20 cellular contexts compared by ENCODE assay signal in the genomic region with DNA sequence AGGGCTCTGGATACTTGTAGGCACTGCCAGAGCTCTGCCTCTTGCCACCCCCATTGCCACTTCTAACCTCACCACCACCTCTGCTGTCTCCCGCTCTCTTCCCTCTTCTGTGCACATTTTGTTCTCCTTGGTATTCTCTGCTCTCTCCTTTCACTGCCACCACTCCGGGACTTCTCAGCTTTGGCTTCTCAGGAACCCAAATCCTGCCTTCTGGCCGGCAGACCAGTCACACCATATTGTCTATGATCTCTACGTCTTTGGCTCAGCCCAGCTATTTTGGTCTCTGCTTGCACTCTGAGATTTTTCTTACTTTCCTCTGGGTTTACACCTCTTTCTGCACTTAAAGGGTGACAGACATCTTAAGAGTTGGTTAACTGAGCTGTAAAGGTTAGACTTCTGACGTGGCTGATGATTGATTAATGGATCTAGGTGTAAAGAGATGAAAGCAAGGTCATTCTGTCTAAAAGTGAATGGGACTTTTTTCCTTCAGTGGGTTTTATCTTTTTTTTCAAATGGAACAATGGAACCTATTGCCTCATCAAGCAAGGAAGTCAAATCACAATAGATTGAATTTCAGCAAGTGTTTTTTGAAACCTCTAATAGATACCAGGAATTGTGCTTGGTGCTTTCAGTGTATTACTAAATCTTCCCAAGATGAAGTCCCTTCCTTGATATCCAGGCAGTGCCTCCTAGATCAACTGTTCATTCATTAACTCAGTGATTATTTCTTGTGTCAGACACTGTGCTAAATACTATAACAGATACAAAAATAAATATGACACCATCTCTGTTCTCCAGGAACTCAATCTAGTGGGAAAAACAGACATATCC. TPM values are rescaled to one million over a fixed set of nuclear protein-coding genes. Genes with fewer than 3 reads are reported as not detected.
A peak's percentile ranks its signal among the peaks of the same experiment; 100 is the strongest.
DNase-seq lines count a peak whose midpoint lies in the region; ATAC-seq, FAIRE-seq and TF ChIP-seq lines count a peak whose summit lies in the region.
"Had no signal": no experiment of that assay in that cellular context is flagged by ENCODE, and none has a peak within 500 bp of the region (broad histone marks: within the 10 kb centered on the region; RNA-seq: fewer than 3 reads in every experiment).

No MANE protein-coding gene starts in this region.

- no peak overlapping the region for H4K5ac ChIP-seq in H9 (ENCODE audit: insufficient read length, low read depth, low read length)

- peaks cover 2% of the 10 kb centered on the region; the same call in 1 of the 2 replicates for H3K27me3 Mint-ChIP-seq in H9 (ENCODE audit: low read depth)
- H3K27me3 Mint-ChIP-seq in immature natural killer cell (ENCODE audit: low read depth in 3 of 3): peaks cover 0 to 6% (median 4%) of the 10 kb centered on the region in 3 donors

- no peak overlapping the region for H4K91ac ChIP-seq in H9 (ENCODE audit: insufficient read length, low read depth, low read length)

- H3K4me2 ChIP-seq in A549 (0 out of 3 replicates have a peak overlapping the region, but pooled peaks have one; percentile 5), H9 (ENCODE audit: insufficient read depth, insufficient read length, low read length) (no peak overlapping the region)

- FAIRE-seq in A549 (lab: Jason Lieb, UNC): no peak

- no peak overlapping the region for H3K56ac ChIP-seq in H9 (ENCODE audit: insufficient read length, low read depth, low read length)

- H3K27ac ChIP-seq in A549 (peak overlapping the region in 1 of 2 experiments; percentile 67; a peak in 4 of 6 replicates), H9 (ENCODE audit: insufficient read length, low read depth, low read length) (no peak overlapping the region)
- H3K27ac ChIP-seq: Peyer's patch had no signal

- no peak overlapping the region for H2BK20ac ChIP-seq in H9 (ENCODE audit: low read depth, low read length, poor library complexity, severe bottlenecking)

- 0 out of 2 replicates have a peak overlapping the region, but pooled peaks have one; percentile 40 for H3K14ac ChIP-seq in H9 (ENCODE audit: insufficient read depth, low read length)

- H3K23ac ChIP-seq in H9 (ENCODE audit: insufficient read length, low read depth, low read length): no peak overlapping the region

- no peak overlapping the region for H2BK5ac ChIP-seq in H9 (ENCODE audit: insufficient read length, low read length)

- peaks cover 0 to 9% (median 5%) of the 10 kb centered on the region in 3 experiments; a peak in 4 of 7 replicates for H3K36me3 Mint-ChIP-seq in H9 (ENCODE audit: insufficient read depth in 1 of 3, low read depth in 3 of 3)
- H3K36me3 Mint-ChIP-seq in immature natural killer cell: peaks cover 0 to 14% (median 4%) of the 10 kb centered on the region in 3 donors

- H3K18ac ChIP-seq in H9 (ENCODE audit: insufficient read length, low read depth, low read length): no peak overlapping the region

- no peak overlapping the region for H2BK15ac ChIP-seq in H9 (ENCODE audit: low read depth, low read length)

- no peak overlapping the region for H3T11ph ChIP-seq in H9 (ENCODE audit: low read length)

- H3K4me3 Mint-ChIP-seq in H9 (no peak overlapping the region), immature natural killer cell (no peak overlapping the region)
- H3K4me3 Mint-ChIP-seq: CD8-positive, alpha-beta memory T cell; IgD-negative memory B cell had no signal

- H3K23me2 ChIP-seq in H9 (ENCODE audit: insufficient read length, low read depth, low read length, poor library complexity, severe bottlenecking): no peaks in the 10 kb centered on the region

- TF ChIP-seq RAD21 in A549 (conservative IDR thresholded peaks at IDR 0.05 in 1 of 2, IDR thresholded peaks at IDR 0.05 in 1 of 2): no peak

- no peaks in the 10 kb centered on the region for H3K79me1 ChIP-seq in H9 (ENCODE audit: insufficient read depth, low read depth, low read length, poor library complexity, severe bottlenecking)

- H2AFZ ChIP-seq in H9 (ENCODE audit: low read length): no peak overlapping the region

- POLR2A ChIA-PET in A549 (lab: Yijun Ruan, JAX): no interaction called here

- DNase-seq in A549 (ENCODE audit: low read depth in 1 of 2, low spot score in 1 of 2): no peak
- DNase-seq in H9: no peak
- peak; percentile 70 for DNase-seq in cerebellum (ENCODE audit: low spot score)
- DNase-seq in immature natural killer cell: peak in 2 of 3 donors; percentile 2 to 20
- DNase-seq in stimulated activated CD4-positive, alpha-beta T cell treated with anti-CD3 and anti-CD28 coated beads, Interleukin-4, amount 100 ng/mL, for 4 hours: no peak
- DNase-seq in ecto neural progenitor cell (ENCODE audit: low spot score): no peak
- DNase-seq: ACHN; CD8-positive, alpha-beta memory T cell; H7; MM.1S; NCI-H1092 treated with DMSO at 0.1 percent for 48 hours; NCI-H2081; NCI-H510A; NCI-H748 treated with DMSO at 0.1 percent for 48 hours; NK-92 treated with Interleukin-12 subunit alpha and Interleukin-12 subunit beta, amount 100 ng/mL, for 24 hours; Peyer's patch; Right ventricle myocardium superior had no signal

- H2AK5ac ChIP-seq in H9 (ENCODE audit: insufficient read length, low read length): no peak overlapping the region

- CTCF ChIA-PET in A549 (lab: Yijun Ruan, JAX): interaction anchor here (0.6 to 4.0 kb wide), 8 partner anchors 9 to 135 kb away, joined by 3 to 17 read pairs (median 4); a partner anchor contains a TSS

- peaks cover 0 to 3% of the 10 kb centered on the region in 2 experiments; a peak in 2 of 5 replicates for H3K9me3 Mint-ChIP-seq in H9
- no peaks in the 10 kb centered on the region for H3K9me3 Mint-ChIP-seq in immature natural killer cell
- H3K9me3 Mint-ChIP-seq: CD8-positive, alpha-beta memory T cell; IgD-negative memory B cell had no signal

- H4K8ac ChIP-seq in H9 (replicated peaks; ENCODE audit: insufficient read length, low read depth, low read length): no peak overlapping the region

- no peaks in the 10 kb centered on the region for H3K27me3 ChIP-seq in H9 (ENCODE audit: insufficient read depth, low read length)
- H3K27me3 ChIP-seq: Peyer's patch had no signal

- no peak overlapping the region for H3K4me3 ChIP-seq in A549
- H3K4me3 ChIP-seq: Peyer's patch had no signal

- H2BK120ac ChIP-seq in H9 (ENCODE audit: low read depth, low read length, poor library complexity, severe bottlenecking): no peak overlapping the region

- no peak for TF ChIP-seq POLR2A in A549 (IDR thresholded peaks at IDR 0.05; ENCODE audit: low read length)

- H3K9me3 ChIP-seq in A549 (no peaks in the 10 kb centered on the region), H9 (ENCODE audit: control insufficient read depth, low read depth, low read length) (no peaks in the 10 kb centered on the region)
- H3K9me3 ChIP-seq: Peyer's patch had no signal

- H2BK12ac ChIP-seq in H9 (ENCODE audit: insufficient read length, low read depth, low read length): no peak overlapping the region

- ATAC-seq in A549 (no peak), GM18517 (IDR thresholded peaks at IDR 0.05; ENCODE audit: unreplicated experiment) (no peak)

- 78% methylated on average over 5 of the region's 5 CpGs for WGBS in A549 (ENCODE audit: missing lambda C conversion rate)
- no CpG with 5 or more reads among the region's 5 CpGs for WGBS in H9 (ENCODE audit: extremely low coverage, insufficient read length, low lambda C conversion rate)

- H3K4me1 Mint-ChIP-seq in H9: peaks cover 15 to 17% of the 10 kb centered on the region in 2 experiments
- H3K4me1 Mint-ChIP-seq in immature natural killer cell: peaks cover 12 to 22% of the 10 kb centered on the region in 2 donors

- TF ChIP-seq CTCF in A549 (IDR thresholded peaks at IDR 0.05): no peak
- no peak for TF ChIP-seq CTCF in H9 (conservative IDR thresholded peaks at IDR 0.05)

- no peak overlapping the region for H3K9ac ChIP-seq in H9 (ENCODE audit: extremely low read depth, insufficient read length, low read length)

- H3K27ac Mint-ChIP-seq in H9 (peak overlapping the region in 1 of 3 experiments; percentile 33; a peak in 2 of 7 replicates), immature natural killer cell (peak overlapping the region in 5 of 6 donors; percentile 10 to 77 (median 31))
- H3K27ac Mint-ChIP-seq: IgD-negative memory B cell had no signal

- H3K4me1 ChIP-seq in A549: peaks cover 32% of the 10 kb centered on the region
- H3K4me1 ChIP-seq in H9 (ENCODE audit: insufficient read depth, low read length): peaks cover 8% of the 10 kb centered on the region; the same call in 1 of the 2 replicates
- H3K4me1 ChIP-seq: Peyer's patch had no signal

- H3K79me2 ChIP-seq in H9 (ENCODE audit: insufficient read depth, low read length): no peaks in the 10 kb centered on the region

- TF ChIP-seq EP300 in A549 (IDR thresholded peaks at IDR 0.05): no peak

- H3K4ac ChIP-seq in H9 (ENCODE audit: low read depth, low read length): no peak overlapping the region

- no peaks in the 10 kb centered on the region for H4K20me1 ChIP-seq in H9 (ENCODE audit: control insufficient read depth, insufficient read depth, insufficient read length)

RNA-seq across cellular contexts. Expression of a gene that starts 13.8 kb away (rescaled TPM):
- polyA plus RNA-seq in A549 (2011; rRNA removed) (21.3 and 22.7 TPM in 2 replicates), A549 (2017; fragmentation: RNase III; extraction: RNeasy Plus Mini Kit Qiagen cat#74134 plus additional on column Dnase treatment) (33.3 to 39.4 TPM (median 37.4 TPM) in 3 replicates), immature natural killer cell (under 1 TPM in 2 of 3 donors, not detected in 1; 0.06 to 0.17 TPM)
- polyA plus RNA-seq in A549 (2012; cell fraction: cytosol; rRNA removed): 33.1 and 47.5 TPM in 2 replicates
- 46.6 and 51.8 TPM in 2 replicates for polyA plus RNA-seq in A549 (2012; cell fraction: nucleus; rRNA removed)
- 33.4 and 41.1 TPM in 2 replicates for polyA minus RNA-seq in A549 (2011; rRNA and poly(A)+ RNA removed)
- total RNA-seq in H9 (2021) (23.0 and 24.7 TPM in 2 replicates), cerebellum (50.1 TPM)

RNA-seq across cellular contexts. Expression of a gene that starts 37.6 kb away (rescaled TPM):
- polyA plus RNA-seq in A549 (2011; rRNA removed) (13.6 and 17.2 TPM in 2 replicates), A549 (2017; fragmentation: RNase III; extraction: RNeasy Plus Mini Kit Qiagen cat#74134 plus additional on column Dnase treatment) (34.0 to 45.6 TPM (median 40.5 TPM) in 3 replicates), immature natural killer cell (10 to 100 TPM in 2 of 3 donors, 1 to 10 TPM in 1; 5.1 to 22.2 (median 17.7) TPM)
- polyA plus RNA-seq in A549 (2012; cell fraction: cytosol; rRNA removed): 25.4 and 34.6 TPM in 2 replicates
- polyA plus RNA-seq in A549 (2012; cell fraction: nucleus; rRNA removed): 32.3 and 36.6 TPM in 2 replicates
- 20.7 and 21.2 TPM in 2 replicates for polyA minus RNA-seq in A549 (2011; rRNA and poly(A)+ RNA removed)
- total RNA-seq in H9 (2021) (43.8 and 45.6 TPM in 2 replicates), cerebellum (4.8 TPM)

RNA-seq across cellular contexts. Expression of a gene that starts 44.3 kb away (rescaled TPM):
- polyA plus RNA-seq in A549 (2011; rRNA removed) (184 and 204 TPM in 2 replicates), A549 (2017; fragmentation: RNase III; extraction: RNeasy Plus Mini Kit Qiagen cat#74134 plus additional on column Dnase treatment) (292 to 337 TPM (median 294 TPM) in 3 replicates), immature natural killer cell (100 to 1,000 TPM; 236 to 379 (median 249) TPM)
- polyA plus RNA-seq in A549 (2012; cell fraction: cytosol; rRNA removed): 490 and 496 TPM in 2 replicates
- polyA plus RNA-seq in A549 (2012; cell fraction: nucleus; rRNA removed): 408 and 515 TPM in 2 replicates
- 222 and 228 TPM in 2 replicates for polyA minus RNA-seq in A549 (2011; rRNA and poly(A)+ RNA removed)
- total RNA-seq in H9 (2021) (150 and 154 TPM in 2 replicates), cerebellum (39.0 TPM)

RNA-seq across cellular contexts. Expression of a gene that starts 51.9 kb away (rescaled TPM):
- polyA plus RNA-seq in A549 (2011; rRNA removed) (not detected in 2 replicates), A549 (2017; fragmentation: RNase III; extraction: RNeasy Plus Mini Kit Qiagen cat#74134 plus additional on column Dnase treatment) (0.03 TPM in 1 of 3 replicates, not detected in the others), immature natural killer cell (not detected)
- 0.01 TPM in 1 of 2 replicates, not detected in the other for polyA plus RNA-seq in A549 (2012; cell fraction: cytosol; rRNA removed)
- polyA plus RNA-seq in A549 (2012; cell fraction: nucleus; rRNA removed): 0.05 TPM in 2 replicates
- polyA minus RNA-seq in A549 (2011; rRNA and poly(A)+ RNA removed): not detected in 2 replicates
- total RNA-seq in H9 (2021) (not detected in 2 replicates), cerebellum (not detected)
- total RNA-seq: CD8-positive, alpha-beta memory T cell; H7; LHCN-M2; Peyer's patch; Right ventricle myocardium superior had no signal
- polyA plus RNA-seq: CD8-positive, alpha-beta memory T cell; IgD-negative memory B cell had no signal

Comparison
In these comparisons a context has a peak if more than half of its experiments do, and no peak if none do; other contexts are left out.
1. DNase-seq: peak in cerebellum (single experiment) and immature natural killer cell (2 of 3); none in A549 (0 of 2), H9 (single experiment), stimulated activated CD4-positive, alpha-beta T cell treated with anti-CD3 and anti-CD28 coated beads, Interleukin-4, amount 100 ng/mL, for 4 hours (0 of 2) and ecto neural progenitor cell (single experiment).